Comparison of ENCODE assay signal across 14 cellular contexts in the genomic region with DNA sequence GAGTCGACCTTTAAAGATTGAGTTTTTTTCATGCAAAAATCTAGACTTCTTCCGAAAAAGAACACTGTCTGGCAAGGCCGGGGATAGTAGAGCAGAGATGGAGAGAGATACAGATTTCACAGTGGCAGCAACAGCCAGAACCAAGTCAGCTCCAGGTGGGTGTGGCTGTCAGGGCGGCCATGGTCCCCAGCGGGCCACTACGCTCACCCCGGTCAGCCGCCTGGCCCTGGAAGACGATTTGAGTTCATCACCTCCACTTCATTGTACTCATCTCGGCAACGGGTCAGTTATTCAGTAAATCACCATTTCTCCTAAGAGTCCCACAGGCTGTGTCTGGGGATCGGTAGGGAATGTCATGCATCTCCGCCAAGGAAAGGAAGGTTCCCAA. TPM values are rescaled to one million over a fixed set of nuclear protein-coding genes. Genes with fewer than 3 reads are reported as not detected.
DNase-seq lines count a peak whose midpoint lies in the region; ATAC-seq and TF ChIP-seq lines count a peak whose summit lies in the region.
"Had no signal": no experiment of that assay in that cellular context is flagged by ENCODE, and none has a peak within 500 bp of the region (broad histone marks: within the 10 kb centered on the region; RNA-seq: fewer than 3 reads in every experiment).

No MANE protein-coding gene starts in this region.

- H3K4me3 ChIP-seq in H7 (ENCODE audit: insufficient read depth, low read depth, low read length), result no peak overlapping the region
- H3K4me3 ChIP-seq: BLaER1, GM23248 had no signal

- H3K27ac Mint-ChIP-seq in activated CD8-positive, alpha-beta T cell treated with anti-CD3 and anti-CD28 coated beads, Interleukin-2, amount 10 ng/mL, durations not matched to agents 7 days and 5 days, result no peak overlapping the region
- no peak overlapping the region for H3K27ac Mint-ChIP-seq in activated CD8-positive, alpha-beta T cell treated with anti-CD3 and anti-CD28 coated beads for 36 hours
- H3K27ac Mint-ChIP-seq in endothelial cell (ENCODE audit: unreplicated experiment), result no peak overlapping the region
- H3K27ac Mint-ChIP-seq in osteocyte (ENCODE audit: unreplicated experiment), result no peak overlapping the region

- CTCF ChIA-PET in activated CD8-positive, alpha-beta T cell treated with anti-CD3 and anti-CD28 coated beads, Interleukin-2, amount 10 ng/mL, durations not matched to agents 7 days and 5 days (lab: Charles Lee), result no interaction called here
- CTCF ChIA-PET in activated CD8-positive, alpha-beta T cell treated with anti-CD3 and anti-CD28 coated beads for 36 hours (lab: Charles Lee), result no interaction called here

- H3K9me3 Mint-ChIP-seq in activated CD8-positive, alpha-beta T cell treated with anti-CD3 and anti-CD28 coated beads, Interleukin-2, amount 10 ng/mL, durations not matched to agents 7 days and 5 days (ENCODE audit: insufficient read depth), result peaks cover 21% of the 10 kb centered on the region
- H3K9me3 Mint-ChIP-seq in activated CD8-positive, alpha-beta T cell treated with anti-CD3 and anti-CD28 coated beads for 36 hours, result peaks cover 36% of the 10 kb centered on the region
- H3K9me3 Mint-ChIP-seq in endothelial cell (ENCODE audit: unreplicated experiment), result peaks cover 48% of the 10 kb centered on the region
- H3K9me3 Mint-ChIP-seq in osteocyte (ENCODE audit: unreplicated experiment), result peaks cover 31% of the 10 kb centered on the region

- no peaks in the 10 kb centered on the region for H3K27me3 Mint-ChIP-seq in activated CD8-positive, alpha-beta T cell treated with anti-CD3 and anti-CD28 coated beads, Interleukin-2, amount 10 ng/mL, durations not matched to agents 7 days and 5 days (ENCODE audit: low read depth)
- no peaks in the 10 kb centered on the region for H3K27me3 Mint-ChIP-seq in activated CD8-positive, alpha-beta T cell treated with anti-CD3 and anti-CD28 coated beads for 36 hours
- H3K27me3 Mint-ChIP-seq in endothelial cell (ENCODE audit: unreplicated experiment), result peaks cover 2% of the 10 kb centered on the region
- H3K27me3 Mint-ChIP-seq in osteocyte (ENCODE audit: unreplicated experiment), result no peaks in the 10 kb centered on the region
- H3K27me3 Mint-ChIP-seq: CD4-positive, CD25-positive, alpha-beta regulatory T cell had no signal

- no peak for TF ChIP-seq CTCF in activated CD8-positive, alpha-beta T cell treated with anti-CD3 and anti-CD28 coated beads for 36 hours (IDR thresholded peaks at IDR 0.05)
- no peak for TF ChIP-seq CTCF in endothelial cell (IDR thresholded peaks at IDR 0.05; ENCODE audit: unreplicated experiment)
- TF ChIP-seq CTCF in osteocyte (IDR thresholded peaks at IDR 0.05), result no peak

- intact Hi-C loops in activated CD8-positive, alpha-beta T cell treated with anti-CD3 and anti-CD28 coated beads for 36 hours (cut with micrococcal nuclease), result no loop called here

- ATAC-seq in activated CD8-positive, alpha-beta T cell treated with anti-CD3 and anti-CD28 coated beads, Interleukin-2, amount 10 ng/mL, durations not matched to agents 7 days and 5 days, result no peak
- no peak for ATAC-seq in activated CD8-positive, alpha-beta T cell treated with anti-CD3 and anti-CD28 coated beads for 36 hours

- no peaks in the 10 kb centered on the region for H3K27me3 ChIP-seq in H7 (ENCODE audit: control insufficient read depth, insufficient read depth, low read length)
- H3K27me3 ChIP-seq: BLaER1 had no signal

- H3K36me3 ChIP-seq in H7 (replicated peaks; ENCODE audit: control insufficient read depth, insufficient read depth, low read length), result no peaks in the 10 kb centered on the region
- H3K36me3 ChIP-seq: BLaER1 had no signal

- no peak overlapping the region for H3K4me3 Mint-ChIP-seq in activated CD8-positive, alpha-beta T cell treated with anti-CD3 and anti-CD28 coated beads, Interleukin-2, amount 10 ng/mL, durations not matched to agents 7 days and 5 days
- H3K4me3 Mint-ChIP-seq in activated CD8-positive, alpha-beta T cell treated with anti-CD3 and anti-CD28 coated beads for 36 hours, result no peak overlapping the region
- H3K4me3 Mint-ChIP-seq in endothelial cell (ENCODE audit: unreplicated experiment), result peak overlapping the region; percentile 56
- H3K4me3 Mint-ChIP-seq in osteocyte (ENCODE audit: unreplicated experiment), result no peak overlapping the region
- H3K4me3 Mint-ChIP-seq: CD4-positive, CD25-positive, alpha-beta regulatory T cell had no signal

- DNase-seq in activated CD8-positive, alpha-beta T cell treated with anti-CD3 and anti-CD28 coated beads, Interleukin-2, amount 10 ng/mL, durations not matched to agents 7 days and 5 days, result peak; percentile 4
- no peak for DNase-seq in activated CD8-positive, alpha-beta T cell treated with anti-CD3 and anti-CD28 coated beads for 36 hours
- DNase-seq in H7, result peak; percentile 9
- DNase-seq in endothelial cell (ENCODE audit: low spot score), result no peak
- peak; percentile 73 for DNase-seq in osteocyte (ENCODE audit: extremely low spot score, unreplicated experiment)
- DNase-seq in midbrain (lab: John Stamatoyannopoulos, UW), result no peak
- no peak for DNase-seq in effector CD8-positive, alpha-beta T cell (lab: John Stamatoyannopoulos, UW)
- DNase-seq in NCI-H82 (lab: John Stamatoyannopoulos, UW), result no peak
- DNase-seq: 8988T; AML-193; CD4-positive, CD25-positive, alpha-beta regulatory T cell; DMS 273 treated with DMSO at 0.1 percent for 48 hours; GM23248 had no signal

- POLR2A ChIA-PET in activated CD8-positive, alpha-beta T cell treated with anti-CD3 and anti-CD28 coated beads, Interleukin-2, amount 10 ng/mL, durations not matched to agents 7 days and 5 days (lab: Charles Lee), result no interaction called here
- POLR2A ChIA-PET in activated CD8-positive, alpha-beta T cell treated with anti-CD3 and anti-CD28 coated beads for 36 hours (lab: Charles Lee), result no interaction called here

- H3K36me3 Mint-ChIP-seq in activated CD8-positive, alpha-beta T cell treated with anti-CD3 and anti-CD28 coated beads, Interleukin-2, amount 10 ng/mL, durations not matched to agents 7 days and 5 days (ENCODE audit: low read depth), result no peaks in the 10 kb centered on the region
- H3K36me3 Mint-ChIP-seq in activated CD8-positive, alpha-beta T cell treated with anti-CD3 and anti-CD28 coated beads for 36 hours (ENCODE audit: low read depth), result no peaks in the 10 kb centered on the region
- H3K36me3 Mint-ChIP-seq in endothelial cell (ENCODE audit: low read depth, unreplicated experiment) (peaks cover 8% of the 10 kb centered on the region), osteocyte (ENCODE audit: unreplicated experiment) (no peaks in the 10 kb centered on the region)

- H3K4me1 Mint-ChIP-seq in activated CD8-positive, alpha-beta T cell treated with anti-CD3 and anti-CD28 coated beads, Interleukin-2, amount 10 ng/mL, durations not matched to agents 7 days and 5 days (ENCODE audit: low read depth), result no peaks in the 10 kb centered on the region
- H3K4me1 Mint-ChIP-seq in activated CD8-positive, alpha-beta T cell treated with anti-CD3 and anti-CD28 coated beads for 36 hours (ENCODE audit: low read depth), result no peaks in the 10 kb centered on the region
- H3K4me1 Mint-ChIP-seq in endothelial cell (ENCODE audit: unreplicated experiment) (no peaks in the 10 kb centered on the region), osteocyte (ENCODE audit: unreplicated experiment) (no peaks in the 10 kb centered on the region)
- H3K4me1 Mint-ChIP-seq: CD4-positive, CD25-positive, alpha-beta regulatory T cell had no signal

RNA-seq across cellular contexts. Expression of a gene that starts 53.0 kb away (rescaled TPM):
- 1 to 10 TPM; 6.8 to 7.5 TPM for total RNA-seq in activated CD8-positive, alpha-beta T cell treated with anti-CD3 and anti-CD28 coated beads, Interleukin-2, amount 10 ng/mL, durations not matched to agents 7 days and 5 days
- 1 to 10 TPM; 7.0 to 7.4 TPM for total RNA-seq in activated CD8-positive, alpha-beta T cell treated with anti-CD3 and anti-CD28 coated beads for 36 hours
- total RNA-seq in H7 (2014; rRNA removed; shearing (Covaris generic)), result 0.03 and 0.07 TPM in 2 replicates
- total RNA-seq in endothelial cell (ENCODE audit: unreplicated experiment), result 6.0 TPM
- total RNA-seq in osteocyte, result 4.6 and 6.3 TPM in 2 replicates

Comparison
In these comparisons a context has a peak if more than half of its experiments do, and no peak if none do; other contexts are left out.
1. DNase-seq: peak in activated CD8-positive, alpha-beta T cell treated with anti-CD3 and anti-CD28 coated beads, Interleukin-2, amount 10 ng/mL, durations not matched to agents 7 days and 5 days (single experiment), H7 (single experiment) and osteocyte (single experiment); none in activated CD8-positive, alpha-beta T cell treated with anti-CD3 and anti-CD28 coated beads for 36 hours (single experiment), endothelial cell (single experiment), midbrain (single experiment), effector CD8-positive, alpha-beta T cell (single experiment) and NCI-H82 (single experiment).